In the genomic region with DNA sequence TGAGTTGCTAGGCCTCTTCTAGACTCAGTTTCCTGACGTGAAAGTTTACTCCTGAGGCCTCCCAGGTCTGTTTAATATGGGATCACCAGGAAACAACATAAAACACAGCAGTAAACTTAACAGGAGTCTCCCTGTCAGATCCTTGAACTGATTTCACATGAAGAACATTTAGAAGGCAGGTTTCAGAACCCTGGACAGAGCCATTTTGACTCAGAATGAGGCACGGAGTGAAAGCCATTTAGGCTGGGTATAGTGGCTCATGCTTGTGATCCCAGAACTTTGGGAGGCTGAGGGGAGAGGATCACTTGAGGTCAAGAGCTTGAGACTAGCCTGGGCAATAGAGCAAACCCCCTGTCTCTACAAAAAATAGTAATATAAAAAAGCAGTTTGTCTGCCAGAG, we compare ENCODE assay signal across 10 cellular contexts.
DNase-seq lines count a peak whose midpoint lies in the region; ATAC-seq and TF ChIP-seq lines count a peak whose summit lies in the region.
"Had no signal": no experiment of that assay in that cellular context is flagged by ENCODE, and none has a peak within 500 bp of the region (broad histone marks: within the 10 kb centered on the region; RNA-seq: fewer than 3 reads in every experiment).

No MANE protein-coding gene starts in this region.

- DNase-seq in DMS53 (lab: John Stamatoyannopoulos, UW) (peak; percentile 42), DMS53 treated with DMSO at 0.1 percent for 48 hours (lab: John Stamatoyannopoulos, UW; ENCODE audit: unreplicated experiment) (no peak), Kasumi-1 (lab: John Stamatoyannopoulos, UW) (peak; percentile 34 to 42), astrocyte of the hippocampus (ENCODE audit: low read depth, low spot score) (peak; percentile 49)
- DNase-seq: 8988T, sigmoid colon had no signal

- no peaks in the 10 kb centered on the region for H3K9me3 ChIP-seq in liver (ENCODE audit: control insufficient read depth in 4 of 4, low read length in 3 of 4)
- H3K9me3 ChIP-seq: sigmoid colon had no signal

- no peak overlapping the region for H3K27ac ChIP-seq in liver (ENCODE audit: low read depth in 1 of 2, low read length in 2 of 2)
- H3K27ac ChIP-seq: sigmoid colon had no signal

- ATAC-seq in HG03439 (IDR thresholded peaks at IDR 0.05; ENCODE audit: unreplicated experiment) (no peak), HG03095 (IDR thresholded peaks at IDR 0.05; ENCODE audit: unreplicated experiment) (no peak), GM21529 (IDR thresholded peaks at IDR 0.05; ENCODE audit: unreplicated experiment) (no peak)

- no peaks in the 10 kb centered on the region for H3K4me1 ChIP-seq in liver (ENCODE audit: control insufficient read depth in 4 of 4, insufficient read depth in 4 of 4, low read length in 3 of 4)
- H3K4me1 ChIP-seq: sigmoid colon had no signal

- no peak for TF ChIP-seq CTCF in liver (IDR thresholded peaks at IDR 0.05; ENCODE audit: low read depth, low read length, missing input control)

- no peak for TF ChIP-seq RAD21 in liver (IDR thresholded peaks at IDR 0.05)

- no peak overlapping the region for H3K4me3 ChIP-seq in liver (ENCODE audit: low read depth in 1 of 3, low read length in 3 of 3)
- H3K4me3 ChIP-seq: sigmoid colon had no signal

- H3K9ac ChIP-seq in liver (ENCODE audit: low read depth in 1 of 2, low read length in 2 of 2) = no peak overlapping the region

- no peaks in the 10 kb centered on the region for H3K36me3 ChIP-seq in liver (ENCODE audit: control insufficient read depth in 4 of 4, insufficient read depth in 3 of 4, low read depth in 1 of 4, low read length in 3 of 4)
- H3K36me3 ChIP-seq: sigmoid colon had no signal

- 3% methylated on average over 2 of the region's 2 CpGs for WGBS in liver

- H3K27me3 ChIP-seq in liver (ENCODE audit: control insufficient read depth in 4 of 4, insufficient read depth in 4 of 4, low read length in 3 of 4) = peaks cover 0 to 5% (median 0%) of the 10 kb centered on the region in 4 donors
- H3K27me3 ChIP-seq: sigmoid colon had no signal

TF ChIP-seq in liver, 16 proteins besides CTCF, POLR2A, EP300 and RAD21:
- TF ChIP-seq NR2F2 (IDR thresholded peaks at IDR 0.05) (no peak), TAF1 (conservative IDR thresholded peaks at IDR 0.05) (no peak), YY1 (IDR thresholded peaks at IDR 0.05) (no peak), HNF4A (conservative IDR thresholded peaks at IDR 0.05) (no peak), JUND (IDR thresholded peaks at IDR 0.05) (no peak), FOXA1 (IDR thresholded peaks at IDR 0.05) (no peak)
- TF ChIP-seq, protein P1, sequence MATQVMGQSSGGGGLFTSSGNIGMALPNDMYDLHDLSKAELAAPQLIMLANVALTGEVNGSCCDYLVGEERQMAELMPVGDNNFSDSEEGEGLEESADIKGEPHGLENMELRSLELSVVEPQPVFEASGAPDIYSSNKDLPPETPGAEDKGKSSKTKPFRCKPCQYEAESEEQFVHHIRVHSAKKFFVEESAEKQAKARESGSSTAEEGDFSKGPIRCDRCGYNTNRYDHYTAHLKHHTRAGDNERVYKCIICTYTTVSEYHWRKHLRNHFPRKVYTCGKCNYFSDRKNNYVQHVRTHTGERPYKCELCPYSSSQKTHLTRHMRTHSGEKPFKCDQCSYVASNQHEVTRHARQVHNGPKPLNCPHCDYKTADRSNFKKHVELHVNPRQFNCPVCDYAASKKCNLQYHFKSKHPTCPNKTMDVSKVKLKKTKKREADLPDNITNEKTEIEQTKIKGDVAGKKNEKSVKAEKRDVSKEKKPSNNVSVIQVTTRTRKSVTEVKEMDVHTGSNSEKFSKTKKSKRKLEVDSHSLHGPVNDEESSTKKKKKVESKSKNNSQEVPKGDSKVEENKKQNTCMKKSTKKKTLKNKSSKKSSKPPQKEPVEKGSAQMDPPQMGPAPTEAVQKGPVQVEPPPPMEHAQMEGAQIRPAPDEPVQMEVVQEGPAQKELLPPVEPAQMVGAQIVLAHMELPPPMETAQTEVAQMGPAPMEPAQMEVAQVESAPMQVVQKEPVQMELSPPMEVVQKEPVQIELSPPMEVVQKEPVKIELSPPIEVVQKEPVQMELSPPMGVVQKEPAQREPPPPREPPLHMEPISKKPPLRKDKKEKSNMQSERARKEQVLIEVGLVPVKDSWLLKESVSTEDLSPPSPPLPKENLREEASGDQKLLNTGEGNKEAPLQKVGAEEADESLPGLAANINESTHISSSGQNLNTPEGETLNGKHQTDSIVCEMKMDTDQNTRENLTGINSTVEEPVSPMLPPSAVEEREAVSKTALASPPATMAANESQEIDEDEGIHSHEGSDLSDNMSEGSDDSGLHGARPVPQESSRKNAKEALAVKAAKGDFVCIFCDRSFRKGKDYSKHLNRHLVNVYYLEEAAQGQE (IDR thresholded peaks at IDR 0.05) = peak; percentile 99
TF ChIP-seq in liver: peak in this region for 1.
